1 cellular context compared by ENCODE assay signal in genomic region chr20:62382306-62383198, GRCh38.
TF ChIP-seq lines count a peak whose summit lies in the region.

No MANE protein-coding gene starts in this region.

TF ChIP-seq in HEK293, 187 proteins besides CTCF, POLR2A, EP300 and RAD21 (continued from another document and continues in another):
- no peak for TF ChIP-seq ZBTB49 (tag by site-specific recombination; IDR thresholded peaks at IDR 0.05; ENCODE audit: low read depth)
- TF ChIP-seq ZNF155 (tag by site-specific recombination; IDR thresholded peaks at IDR 0.05) = no peak
- peak; percentile 34; the same call in 1 of the 2 replicates for TF ChIP-seq ZFP69B (tag by site-specific recombination; IDR thresholded peaks at IDR 0.05)
- TF ChIP-seq IKZF3 (tag by site-specific recombination; IDR thresholded peaks at IDR 0.05) = peak; percentile 31; the same call in 1 of the 2 replicates
- no peak for TF ChIP-seq PRDM2 (tag by site-specific recombination; IDR thresholded peaks at IDR 0.05; ENCODE audit: borderline replicate concordance)
- TF ChIP-seq HOXA7 (CRISPR knock-in tag; IDR thresholded peaks at IDR 0.05; ENCODE audit: borderline replicate concordance) = no peak
- no peak for TF ChIP-seq ZNF341 (tag by site-specific recombination; IDR thresholded peaks at IDR 0.05; ENCODE audit: low read depth)
- TF ChIP-seq ZNF335 (tag by site-specific recombination; conservative IDR thresholded peaks at IDR 0.05) = no peak
- no peak for TF ChIP-seq KLF10 (tag by site-specific recombination; IDR thresholded peaks at IDR 0.05)
- TF ChIP-seq BCL11B (tag by site-specific recombination; IDR thresholded peaks at IDR 0.05; ENCODE audit: low read depth) = no peak
- no peak for TF ChIP-seq ZFP3 (tag by site-specific recombination; IDR thresholded peaks at IDR 0.05; ENCODE audit: low read depth)
- no peak for TF ChIP-seq ZNF660 (tag by site-specific recombination; IDR thresholded peaks at IDR 0.05)
- TF ChIP-seq KLF1 (tag by site-specific recombination; IDR thresholded peaks at IDR 0.05) = 0 out of 2 replicates have a peak, but pooled peaks have one; percentile 14
- no peak for TF ChIP-seq GLI4 (tag by site-specific recombination; IDR thresholded peaks at IDR 0.05)
- no peak for TF ChIP-seq ZNF585B (tag by site-specific recombination; IDR thresholded peaks at IDR 0.05)
- TF ChIP-seq AEBP2 (tag by site-specific recombination; IDR thresholded peaks at IDR 0.05; ENCODE audit: borderline replicate concordance) = no peak
- TF ChIP-seq ZNF473 (tag by site-specific recombination; IDR thresholded peaks at IDR 0.05) = no peak
- no peak for TF ChIP-seq ZFP37 (tag by site-specific recombination; IDR thresholded peaks at IDR 0.05)
- TF ChIP-seq ZNF311 (tag by site-specific recombination; IDR thresholded peaks at IDR 0.05; ENCODE audit: borderline replicate concordance) = no peak
- TF ChIP-seq FEZF1 (tag by site-specific recombination; IDR thresholded peaks at IDR 0.05) = no peak
- peak; percentile 45; the same call in 1 of the 2 replicates for TF ChIP-seq ZBTB48 (tag by site-specific recombination; IDR thresholded peaks at IDR 0.05)
- TF ChIP-seq ZNF24 (tag by site-specific recombination; IDR thresholded peaks at IDR 0.05) = no peak
- TF ChIP-seq ZBTB20 (tag by site-specific recombination; IDR thresholded peaks at IDR 0.05) = no peak
- no peak for TF ChIP-seq ZNF398 (tag by site-specific recombination; IDR thresholded peaks at IDR 0.05)
- TF ChIP-seq ZNF530 (tag by site-specific recombination; IDR thresholded peaks at IDR 0.05; ENCODE audit: low read depth) = no peak
- no peak for TF ChIP-seq ZNF670 (tag by site-specific recombination; IDR thresholded peaks at IDR 0.05; ENCODE audit: low read depth)
- TF ChIP-seq ZNF701 (tag by site-specific recombination; IDR thresholded peaks at IDR 0.05) = no peak
- TF ChIP-seq ZNF423 (tag by site-specific recombination; IDR thresholded peaks at IDR 0.05) = no peak
- TF ChIP-seq ZIC2 (tag by site-specific recombination; IDR thresholded peaks at IDR 0.05) = no peak
- no peak for TF ChIP-seq ZNF404 (tag by site-specific recombination; IDR thresholded peaks at IDR 0.05)
- no peak for TF ChIP-seq ZNF433 (tag by site-specific recombination; IDR thresholded peaks at IDR 0.05; ENCODE audit: low read depth)
- TF ChIP-seq OSR2 (tag by site-specific recombination; IDR thresholded peaks at IDR 0.05) = no peak
- TF ChIP-seq REST (tag by site-specific recombination; IDR thresholded peaks at IDR 0.05) = no peak
- TF ChIP-seq ZBTB17 (tag by site-specific recombination; IDR thresholded peaks at IDR 0.05) = no peak
- no peak for TF ChIP-seq ZNF302 (tag by site-specific recombination; IDR thresholded peaks at IDR 0.05; ENCODE audit: low read depth)
- TF ChIP-seq ZNF184 (tag by site-specific recombination; IDR thresholded peaks at IDR 0.05) = no peak
- TF ChIP-seq ZNF292 (tag by site-specific recombination; IDR thresholded peaks at IDR 0.05; ENCODE audit: borderline replicate concordance, low read depth) = no peak
- 0 out of 2 replicates have a peak, but pooled peaks have one; percentile 14 for TF ChIP-seq PBX3 (CRISPR knock-in tag; IDR thresholded peaks at IDR 0.05)
- TF ChIP-seq MYNN (tag by site-specific recombination; IDR thresholded peaks at IDR 0.05; ENCODE audit: borderline replicate concordance) = no peak
- TF ChIP-seq ZNF133 (tag by site-specific recombination; IDR thresholded peaks at IDR 0.05) = no peak
- no peak for TF ChIP-seq ZNF776 (tag by site-specific recombination; IDR thresholded peaks at IDR 0.05; ENCODE audit: borderline replicate concordance)
- no peak for TF ChIP-seq ZNF140 (tag by site-specific recombination; IDR thresholded peaks at IDR 0.05)
- TF ChIP-seq GLI2 (tag by site-specific recombination; IDR thresholded peaks at IDR 0.05; ENCODE audit: borderline replicate concordance, low read depth) = no peak
- TF ChIP-seq ZFP41 (tag by site-specific recombination; IDR thresholded peaks at IDR 0.05; ENCODE audit: borderline replicate concordance) = no peak
- TF ChIP-seq GLIS2 (tag by site-specific recombination; IDR thresholded peaks at IDR 0.05) = peak; percentile 54
- no peak for TF ChIP-seq ZBTB11 (tag by site-specific recombination; conservative IDR thresholded peaks at IDR 0.05; ENCODE audit: low read depth)
- TF ChIP-seq ZNF571 (tag by site-specific recombination; IDR thresholded peaks at IDR 0.05) = no peak
